In genomic region chr15:77031376-77032050, GRCh38 we compare ENCODE assay signal across 8 cellular contexts. TPM values are rescaled to one million over a fixed set of nuclear protein-coding genes. Genes with fewer than 3 reads are reported as not detected.
DNase-seq lines count a peak whose midpoint lies in the region; ATAC-seq and TF ChIP-seq lines count a peak whose summit lies in the region.

No MANE protein-coding gene starts in this region.

- no peak overlapping the region for H2AFZ ChIP-seq in osteoblast (ENCODE audit: low read length)

- peaks cover 0 to 4% (median 0%) of the 10 kb centered on the region in 4 donors for H3K4me1 Mint-ChIP-seq in CD4-positive, alpha-beta memory T cell
- H3K4me1 Mint-ChIP-seq in activated naive CD8-positive, alpha-beta T cell (ENCODE audit: low read depth), result peaks cover 6% of the 10 kb centered on the region

- peaks cover 0 to 2% (median 0%) of the 10 kb centered on the region in 8 donors for H3K9me3 Mint-ChIP-seq in CD4-positive, alpha-beta memory T cell
- no peaks in the 10 kb centered on the region for H3K9me3 Mint-ChIP-seq in activated naive CD8-positive, alpha-beta T cell (ENCODE audit: low read depth)

- peaks cover 12 to 48% of the 10 kb centered on the region in 2 donors for H3K36me3 Mint-ChIP-seq in CD4-positive, alpha-beta memory T cell
- H3K36me3 Mint-ChIP-seq in activated naive CD8-positive, alpha-beta T cell, result no peaks in the 10 kb centered on the region

- no peak for ATAC-seq in HG02763 (IDR thresholded peaks at IDR 0.05; ENCODE audit: unreplicated experiment)

- H3K27ac ChIP-seq in CD4-positive, alpha-beta memory T cell (ENCODE audit: low read depth, low read length), result no peak overlapping the region
- H3K27ac ChIP-seq in HEK293 (ENCODE audit: extremely low read depth, low read depth, low read length), result no peak overlapping the region
- H3K27ac ChIP-seq in osteoblast (ENCODE audit: low read depth, low read length), result no peak overlapping the region

- H4K20me1 ChIP-seq in osteoblast (ENCODE audit: insufficient read depth, low read length), result no peaks in the 10 kb centered on the region

- peaks cover 59% of the 10 kb centered on the region for H3K36me3 ChIP-seq in CD4-positive, alpha-beta memory T cell (ENCODE audit: insufficient read depth, low read length)
- H3K36me3 ChIP-seq in HEK293 (ENCODE audit: control insufficient read depth in 2 of 2, insufficient read depth in 1 of 2, low read length in 2 of 2) (peaks cover 0 to 9% of the 10 kb centered on the region in 2 experiments; a peak in 1 of 3 replicates), osteoblast (ENCODE audit: insufficient read depth, low read length) (no peaks in the 10 kb centered on the region)

- H3K27ac Mint-ChIP-seq in CD4-positive, alpha-beta memory T cell, result peak overlapping the region in 5 of 7 donors; percentile 62 to 91 (median 85)
- peak overlapping the region; percentile 82 for H3K27ac Mint-ChIP-seq in activated naive CD8-positive, alpha-beta T cell

- no peaks in the 10 kb centered on the region for H3K79me2 ChIP-seq in osteoblast (ENCODE audit: insufficient read depth, low read length)

- H3K27me3 Mint-ChIP-seq in CD4-positive, alpha-beta memory T cell, result no peaks in the 10 kb centered on the region
- H3K27me3 Mint-ChIP-seq in activated naive CD8-positive, alpha-beta T cell, result no peaks in the 10 kb centered on the region

- CTCF ChIA-PET in CD4-positive, alpha-beta memory T cell (lab: Charles Lee; ENCODE audit: partially characterized antibody), result interaction anchor here (0.9 to 2.3 kb wide), 4 partner anchors 25 to 90 kb away, joined by 3 to 17 read pairs (median 3); no protein-coding TSS in a partner anchor
- CTCF ChIA-PET in HEK293 (lab: Yijun Ruan, JAX), result interaction anchor here (0.6 to 1.9 kb wide), 7 partner anchors 12 to 512 kb away, joined by 3 to 6 read pairs (median 4); no protein-coding TSS in a partner anchor

- POLR2A ChIA-PET in CD4-positive, alpha-beta memory T cell (lab: Charles Lee; ENCODE audit: partially characterized antibody), result interaction anchor here (1.2 to 2.0 kb wide), 4 partner anchors 9 to 18 kb away, joined by 3 to 8 read pairs (median 4); no protein-coding TSS in a partner anchor
- POLR2A ChIA-PET in HEK293 (lab: Yijun Ruan, JAX), result interaction anchor here (0.6 kb wide), 1 partner anchor 717 kb away, joined by 4 read pairs; no protein-coding TSS in a partner anchor

- H3K27me3 ChIP-seq in CD4-positive, alpha-beta memory T cell (ENCODE audit: insufficient read depth, low read length), result no peaks in the 10 kb centered on the region
- no peaks in the 10 kb centered on the region for H3K27me3 ChIP-seq in osteoblast (ENCODE audit: insufficient read depth, low read length)

- TF ChIP-seq CTCF in HEK293 (tag by site-specific recombination; IDR thresholded peaks at IDR 0.05), result no peak
- no peak for TF ChIP-seq CTCF in osteoblast (IDR thresholded peaks at IDR 0.05; ENCODE audit: extremely low read depth, low read depth, low read length)

- no peak overlapping the region for H3K4me3 ChIP-seq in CD4-positive, alpha-beta memory T cell (ENCODE audit: low read length in 2 of 2)
- H3K4me3 ChIP-seq in HEK293 (ENCODE audit: low read depth, low read length) (no peak overlapping the region), osteoblast (ENCODE audit: insufficient read depth, low read length) (no peak overlapping the region)

- no peak for DNase-seq in CD4-positive, alpha-beta memory T cell
- DNase-seq in NCI-H82 treated with DMSO at 0.1 percent for 48 hours (lab: John Stamatoyannopoulos, UW; ENCODE audit: unreplicated experiment) (peak; percentile 24), osteoblast (ENCODE audit: insufficient read length, low spot score, missing footprints) (peak; percentile 85), SKM-1 (lab: John Stamatoyannopoulos, UW; ENCODE audit: unreplicated experiment) (no peak), DMS79 (lab: John Stamatoyannopoulos, UW) (no peak)

- no peaks in the 10 kb centered on the region for H3K9me3 ChIP-seq in CD4-positive, alpha-beta memory T cell (ENCODE audit: control insufficient read depth in 1 of 2, low read length in 2 of 2)
- H3K9me3 ChIP-seq in HEK293 (ENCODE audit: control insufficient read depth, insufficient read depth, low read depth, low read length), result no peaks in the 10 kb centered on the region
- no peaks in the 10 kb centered on the region for H3K9me3 ChIP-seq in osteoblast (ENCODE audit: low read depth, low read length)

- intact Hi-C loops in CD4-positive, alpha-beta memory T cell (cut with micrococcal nuclease), result no loop called here

- no peak overlapping the region for H3K4me2 ChIP-seq in osteoblast (ENCODE audit: insufficient read depth, low read length)

- H3K4me3 Mint-ChIP-seq in CD4-positive, alpha-beta memory T cell, result no peak overlapping the region
- no peak overlapping the region for H3K4me3 Mint-ChIP-seq in activated naive CD8-positive, alpha-beta T cell

- no peaks in the 10 kb centered on the region for H3K4me1 ChIP-seq in CD4-positive, alpha-beta memory T cell (ENCODE audit: insufficient read depth, low read length)
- H3K4me1 ChIP-seq in HEK293 (ENCODE audit: control insufficient read depth, insufficient read depth, low read length) (no peaks in the 10 kb centered on the region), osteoblast (ENCODE audit: insufficient read depth, low read length) (no peaks in the 10 kb centered on the region)

TF ChIP-seq in HEK293, 187 proteins besides CTCF, POLR2A, EP300 and RAD21:
- TF ChIP-seq GLIS1 (tag by site-specific recombination; IDR thresholded peaks at IDR 0.05) (peak; percentile 98), ZBTB44 (tag by site-specific recombination; IDR thresholded peaks at IDR 0.05) (no peak), ZNF16 (tag by site-specific recombination; IDR thresholded peaks at IDR 0.05; ENCODE audit: low read depth) (no peak), GLIS2 (tag by site-specific recombination; IDR thresholded peaks at IDR 0.05) (peak; percentile 61; the same call in 1 of the 2 replicates), ZNF558 (tag by site-specific recombination; IDR thresholded peaks at IDR 0.05) (no peak), MYNN (tag by site-specific recombination; IDR thresholded peaks at IDR 0.05; ENCODE audit: borderline replicate concordance) (no peak), ZFP3 (tag by site-specific recombination; IDR thresholded peaks at IDR 0.05; ENCODE audit: low read depth) (no peak), ZNF600 (tag by site-specific recombination; IDR thresholded peaks at IDR 0.05) (no peak), ZNF391 (tag by site-specific recombination; IDR thresholded peaks at IDR 0.05; ENCODE audit: borderline replicate concordance, low read depth) (no peak), ZNF510 (tag by site-specific recombination; IDR thresholded peaks at IDR 0.05; ENCODE audit: insufficient replicate concordance) (no peak), ZIC2 (tag by site-specific recombination; IDR thresholded peaks at IDR 0.05) (peak; percentile 63), BCL11B (tag by site-specific recombination; IDR thresholded peaks at IDR 0.05; ENCODE audit: low read depth) (no peak)

RNA-seq across cellular contexts. Expression of gene PSTPIP1, which starts 36.6 kb away (rescaled TPM):
- total RNA-seq in CD4-positive, alpha-beta memory T cell, result 100 to 1,000 TPM; 225 to 233 TPM
- 10 to 100 TPM; 62.4 to 63.3 TPM for polyA plus RNA-seq in CD4-positive, alpha-beta memory T cell
- total RNA-seq in osteoblast, result not detected in 2 replicates

RNA-seq across cellular contexts. Expression of gene TSPAN3, which starts 39.4 kb away (rescaled TPM):
- total RNA-seq in CD4-positive, alpha-beta memory T cell, result 10 to 100 TPM; 13.3 to 14.3 TPM
- 10 to 100 TPM; 35.7 to 35.9 TPM for polyA plus RNA-seq in CD4-positive, alpha-beta memory T cell
- total RNA-seq in osteoblast, result 203 and 235 TPM in 2 replicates

Comparison
In these comparisons a context has a peak if more than half of its experiments do, and no peak if none do; other contexts are left out.
1. DNase-seq: peak in NCI-H82 treated with DMSO at 0.1 percent for 48 hours (single experiment) and osteoblast (single experiment); none in CD4-positive, alpha-beta memory T cell (0 of 5), SKM-1 (single experiment) and DMS79 (single experiment).
2. RNA of gene PSTPIP1, which starts 36.6 kb away (total RNA-seq): 225 to 233 TPM in CD4-positive, alpha-beta memory T cell; not detected in osteoblast; every median in the first group is over 100 times any median in the second.
3. RNA of gene TSPAN3, which starts 39.4 kb away (total RNA-seq): 203 to 235 TPM in osteoblast; 13.3 to 14.3 TPM in CD4-positive, alpha-beta memory T cell; every median in the first group is over 10 times any median in the second.